ENCODE assay signal across 20 cellular contexts in the genomic region with DNA sequence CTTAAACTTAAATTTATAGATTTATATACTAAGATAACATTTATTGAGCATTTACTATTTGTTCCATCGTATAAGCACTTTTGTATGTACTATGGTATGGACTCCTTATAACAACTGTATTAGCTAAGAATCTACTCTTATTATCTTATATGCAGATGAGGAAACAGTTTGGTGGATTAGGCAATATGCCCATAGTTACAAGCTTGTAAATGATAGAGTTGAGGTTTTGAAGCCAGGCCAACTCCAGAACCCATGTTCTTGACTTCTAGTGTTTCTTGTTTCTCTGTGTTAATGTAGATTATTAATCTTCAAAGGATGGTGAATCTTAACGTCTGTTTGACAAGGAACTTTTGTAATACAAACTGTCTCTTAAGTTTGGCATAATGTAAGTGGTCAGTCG.
"Had no signal": no experiment of that assay in that cellular context is flagged by ENCODE, and none has a peak within 500 bp of the region (broad histone marks: within the 10 kb centered on the region; RNA-seq: fewer than 3 reads in every experiment).

No MANE protein-coding gene starts in this region.

- DNase-seq: activated CD4-positive, alpha-beta T cell treated with anti-CD3 and anti-CD28 coated beads, Interleukin-2, amount 10 ng/mL, durations not matched to agents 7 days and 5 days; activated CD8-positive, alpha-beta memory T cell treated with anti-CD3 and anti-CD28 coated beads for 24 hours; activated gamma-delta T cell treated with Interleukin-2 at 50 U/mL for 16 hours; amygdala; central memory CD4-positive, alpha-beta T cell; cortex of kidney; effector CD4-positive, alpha-beta T cell; kidney; left lung; mammary epithelial cell; mucosa of descending colon; naive thymus-derived CD4-positive, alpha-beta T cell; pancreas; sigmoid colon; stimulated activated CD4-positive, alpha-beta T cell treated with anti-CD3 and anti-CD28 coated beads, Interleukin-2, amount 100 ng/mL, for 24 hours; T-helper 2 cell; tibial artery; uterus had no signal

- H3K4me1 ChIP-seq: gastroesophageal sphincter, sigmoid colon, tibial artery, uterus had no signal

- H3K9me3 ChIP-seq: gastroesophageal sphincter, left lung, mucosa of descending colon, pancreas, sigmoid colon, tibial artery, uterus had no signal

- H3K36me3 ChIP-seq: gastroesophageal sphincter, left lung, pancreas, sigmoid colon, tibial artery, uterus had no signal

- H3K27ac ChIP-seq: gastroesophageal sphincter, left lung, pancreas, sigmoid colon, tibial artery, uterus had no signal

- H3K27me3 ChIP-seq: gastroesophageal sphincter, left lung, pancreas, sigmoid colon, tibial artery, uterus had no signal

- H3K4me3 ChIP-seq: gastroesophageal sphincter, left lung, mucosa of descending colon, pancreas, sigmoid colon, tibial artery, uterus had no signal

- ATAC-seq: gastroesophageal sphincter; mucosa of descending colon; naive thymus-derived CD4-positive, alpha-beta T cell; pancreas; stimulated activated effector memory CD8-positive, alpha-beta T cell treated with anti-CD3 and anti-CD28 coated beads, Interleukin-12 subunit alpha, Interleukin-12 subunit beta, amount 100 ng/mL, for 72 hours had no signal
